Comparison of ENCODE assay signal across 8 cellular contexts in the genomic region with DNA sequence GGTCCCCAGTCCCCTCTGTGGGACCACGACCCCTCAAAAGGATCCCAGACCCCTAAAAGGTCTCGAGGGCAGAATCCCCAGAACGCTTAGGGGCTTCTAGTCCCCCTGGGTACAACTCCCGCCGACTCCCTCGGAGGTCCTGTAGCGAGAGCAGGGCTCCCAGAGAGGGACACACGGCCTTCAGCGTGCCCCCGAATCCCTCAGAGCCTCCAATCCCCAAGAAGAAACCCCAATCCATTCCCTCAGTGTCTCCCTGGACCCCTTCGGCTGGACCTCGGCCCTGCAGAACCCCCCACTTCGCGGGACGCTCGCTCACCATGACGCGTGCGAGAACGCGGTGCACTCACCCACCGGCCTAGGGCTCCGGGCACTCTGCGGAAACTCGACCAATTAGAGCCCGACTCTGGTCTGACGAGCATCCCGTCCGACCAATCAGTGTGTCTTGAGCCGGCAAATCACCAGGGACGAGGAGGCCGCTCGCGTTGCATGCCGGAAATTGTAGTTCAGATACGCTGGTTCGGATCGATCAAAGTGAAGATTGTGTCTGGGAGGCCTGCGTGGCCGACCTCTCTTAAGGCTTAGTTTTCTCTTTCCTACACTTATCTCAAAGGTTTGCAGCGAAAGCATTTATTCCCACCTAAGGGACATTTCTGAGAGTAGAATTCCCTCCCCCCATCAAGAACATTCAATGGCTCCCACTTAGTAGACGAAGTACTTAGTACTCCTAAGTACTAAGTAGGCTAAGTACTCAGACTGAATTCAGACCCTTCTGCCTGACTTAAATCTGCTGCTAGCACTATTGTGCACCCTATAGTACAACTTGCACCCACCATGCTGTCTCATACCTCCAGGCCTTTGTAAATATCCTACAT. TPM values are rescaled to one million over a fixed set of nuclear protein-coding genes. Genes with fewer than 3 reads are reported as not detected.
DNase-seq lines count a peak whose midpoint lies in the region; ATAC-seq and TF ChIP-seq lines count a peak whose summit lies in the region.

A gene (minus strand): TSS at position 369 of the 872 bp plus-strand sequence. CDS start 50 bp downstream, at position 319.

- no peaks in the 10 kb centered on the region for H3K9me3 Mint-ChIP-seq in Caco-2 (ENCODE audit: unreplicated experiment)

- peak within 1 kb of the TSS; percentile 45 for H4K91ac ChIP-seq in mesenchymal stem cell (ENCODE audit: low read length)

- H3K9ac ChIP-seq in endocrine pancreas (ENCODE audit: control insufficient read depth, insufficient read depth, low read length) = peak within 1 kb of the TSS; percentile 97
- peak within 1 kb of the TSS; percentile 95 for H3K9ac ChIP-seq in mesenchymal stem cell (ENCODE audit: low read length)

- H3K27ac Mint-ChIP-seq in Caco-2 (ENCODE audit: unreplicated experiment) = peak within 1 kb of the TSS; percentile 97

- peak within 1 kb of the TSS; percentile 66 for H2AFZ ChIP-seq in mesenchymal stem cell (ENCODE audit: low read depth, low read length)

- peak within 1 kb of the TSS; percentile 83 for H4K8ac ChIP-seq in mesenchymal stem cell (ENCODE audit: low read length)

- BruUV-seq in Caco-2 (replicated peaks; lab: Mats Ljungman, UMichigan) = no TSS peak

- DNase-seq in Caco-2 (peak; percentile 97 to 99), HUDEP-2 (lab: John Stamatoyannopoulos, UW; ENCODE audit: unreplicated experiment in 76 of 76) (peak; percentile 88 to 100 (median 99)), NOMO-1 treated with dmso at 0.1 percent for 144 hours (lab: John Stamatoyannopoulos, UW; ENCODE audit: unreplicated experiment) (peak; percentile 96), mesenchymal stem cell (peak; percentile 99)
- peak; percentile 89 to 93 for DNase-seq in activated CD8-positive, alpha-beta memory T cell treated with anti-CD3 and anti-CD28 coated beads for 4 hours (ENCODE audit: low read depth in 2 of 2)
- peak; percentile 83 for DNase-seq in stimulated activated CD8-positive, alpha-beta memory T cell treated with anti-CD3 and anti-CD28 coated beads, Interleukin-12 subunit alpha, Interleukin-12 subunit beta, amount 100 ng/mL, for 24 hours (ENCODE audit: extremely low read depth)

- H3K36me3 Mint-ChIP-seq in Caco-2 (ENCODE audit: insufficient read depth, unreplicated experiment) = peaks cover 11% of the 10 kb centered on the region

- intact Hi-C loops in Caco-2 (cut with micrococcal nuclease; ENCODE audit: unreplicated experiment) = loop anchor here (1.0 to 5.0 kb wide), 4 partner anchors 34 to 85 kb away; a partner anchor contains a TSS

- H3K9me3 ChIP-seq in Caco-2 (no peaks in the 10 kb centered on the region), endocrine pancreas (ENCODE audit: control insufficient read depth, low read length) (no peaks in the 10 kb centered on the region), mesenchymal stem cell (ENCODE audit: control insufficient read depth, low read length) (no peaks in the 10 kb centered on the region)

- no peak within 1 kb of the TSS for H3K27ac ChIP-seq in mesenchymal stem cell (ENCODE audit: low read length, poor library complexity, severe bottlenecking)

- peak within 1 kb of the TSS; percentile 49 for H2BK15ac ChIP-seq in mesenchymal stem cell (ENCODE audit: low read depth, poor library complexity, severe bottlenecking)

- H3K79me1 ChIP-seq in mesenchymal stem cell (replicated peaks; ENCODE audit: low read length, poor library complexity, severe bottlenecking) = peaks cover 20% of the 10 kb centered on the region

- no peak for TF ChIP-seq CTCF in Caco-2 (IDR thresholded peaks at IDR 0.05; ENCODE audit: insufficient read depth in 1 of 2, low read depth in 1 of 2, low read length in 1 of 2, severe bottlenecking in 1 of 2, unreplicated experiment in 1 of 2)

- no peaks in the 10 kb centered on the region for H3K27me3 Mint-ChIP-seq in Caco-2 (ENCODE audit: insufficient read depth, unreplicated experiment)

- no peak within 1 kb of the TSS for H3K23ac ChIP-seq in mesenchymal stem cell (ENCODE audit: low read length in 2 of 2)

- peak within 1 kb of the TSS in 1 of 2 experiments; percentile 95 for H3K14ac ChIP-seq in mesenchymal stem cell (ENCODE audit: low read length in 2 of 2)

- no peaks in the 10 kb centered on the region for H3K27me3 ChIP-seq in Caco-2 (replicated peaks; ENCODE audit: control insufficient read depth, insufficient read depth, low read length)
- no peaks in the 10 kb centered on the region for H3K27me3 ChIP-seq in endocrine pancreas (ENCODE audit: control insufficient read depth, insufficient read depth, low read length)
- peaks cover 0 to 5% of the 10 kb centered on the region in 2 experiments for H3K27me3 ChIP-seq in mesenchymal stem cell (ENCODE audit: control insufficient read depth in 1 of 2, insufficient read depth in 1 of 2, low read length in 2 of 2)

- no peak within 1 kb of the TSS for H2BK12ac ChIP-seq in mesenchymal stem cell (ENCODE audit: low read length in 2 of 2)

- CTCF ChIA-PET in Caco-2 (lab: Charles Lee) = no interaction called here

- H3K4me3 ChIP-seq in Caco-2 (ENCODE audit: low read depth, low read length) (peak within 1 kb of the TSS; percentile 87), endocrine pancreas (ENCODE audit: control insufficient read depth, insufficient read depth, low read length) (peak within 1 kb of the TSS; percentile 41), mesenchymal stem cell (ENCODE audit: insufficient read depth in 1 of 2, low read depth in 1 of 2, low read length in 2 of 2) (peak within 1 kb of the TSS; percentile 64 to 93)

- H3K4me2 ChIP-seq in mesenchymal stem cell (ENCODE audit: low read length, poor library complexity, severe bottlenecking) = peak within 1 kb of the TSS; percentile 93

- peak within 1 kb of the TSS; percentile 97 for H3K4me3 Mint-ChIP-seq in Caco-2 (ENCODE audit: unreplicated experiment)

- H3K18ac ChIP-seq in mesenchymal stem cell (ENCODE audit: low read depth in 1 of 2, low read length in 2 of 2) = peak within 1 kb of the TSS; percentile 23 to 75

- H3K36me3 ChIP-seq in Caco-2 (ENCODE audit: control insufficient read depth, insufficient read depth, low read length) (no peaks in the 10 kb centered on the region), endocrine pancreas (ENCODE audit: control insufficient read depth, insufficient read depth, low read length) (no peaks in the 10 kb centered on the region), mesenchymal stem cell (ENCODE audit: control insufficient read depth in 1 of 2, insufficient read depth in 2 of 2, low read depth in 1 of 2, low read length in 2 of 2) (no peaks in the 10 kb centered on the region)

- H3K4ac ChIP-seq in mesenchymal stem cell (ENCODE audit: low read depth in 1 of 2, low read length in 2 of 2) = peak within 1 kb of the TSS in 1 of 2 experiments; percentile 62

- no peaks in the 10 kb centered on the region for H3K4me1 Mint-ChIP-seq in Caco-2 (ENCODE audit: low read depth, unreplicated experiment)

- H3K4me1 ChIP-seq in Caco-2 = no peaks in the 10 kb centered on the region
- no peaks in the 10 kb centered on the region for H3K4me1 ChIP-seq in endocrine pancreas (ENCODE audit: control insufficient read depth, insufficient read depth, low read length)
- peaks cover 13% of the 10 kb centered on the region for H3K4me1 ChIP-seq in mesenchymal stem cell (ENCODE audit: control insufficient read depth, insufficient read depth, low read depth, low read length)

- ATAC-seq in GM21381 (IDR thresholded peaks at IDR 0.05; ENCODE audit: unreplicated experiment) = peak; percentile 95

- 3% methylated on average over 42 of the region's 42 CpGs for WGBS in mesenchymal stem cell

- H2BK5ac ChIP-seq in mesenchymal stem cell (ENCODE audit: low read depth, low read length, poor library complexity, severe bottlenecking) = no peak within 1 kb of the TSS

- POLR2A ChIA-PET in Caco-2 (lab: Charles Lee) = no interaction called here

- no peak within 1 kb of the TSS for H2AK5ac ChIP-seq in mesenchymal stem cell (ENCODE audit: low read length, severe bottlenecking)

- H2BK120ac ChIP-seq in mesenchymal stem cell (ENCODE audit: low read depth, low read length) = peak within 1 kb of the TSS; percentile 93

RNA-seq across cellular contexts. Expression of the gene that starts here (rescaled TPM):
- 36.9 and 38.3 TPM in 2 replicates for total RNA-seq in Caco-2 (2022)
- polyA plus RNA-seq in mesenchymal stem cell (2013, experiment 1 of 2) = 21.4 TPM
- polyA plus RNA-seq in mesenchymal stem cell (2013, experiment 2 of 2) = 21.0 TPM
